In the genomic region with DNA sequence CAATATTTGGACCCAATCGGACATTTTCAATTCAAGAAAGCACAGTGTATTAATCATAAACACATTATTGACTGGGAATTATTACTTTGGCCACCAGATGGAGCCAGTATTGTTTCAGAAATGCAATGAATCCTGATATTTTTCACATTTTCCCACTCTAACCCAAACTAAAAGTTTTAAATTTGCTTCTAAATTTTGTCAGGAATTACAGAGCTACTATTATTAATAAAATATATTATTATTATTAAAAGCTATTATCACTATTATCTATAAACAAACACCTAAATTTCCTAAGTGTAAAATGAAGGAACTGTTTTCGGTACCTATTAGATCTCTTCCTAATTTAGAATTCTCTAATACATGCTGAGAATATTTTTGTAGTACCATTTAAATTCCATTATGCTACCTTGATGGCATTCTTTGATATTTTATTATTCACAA, we compare ENCODE assay signal across 8 cellular contexts.
DNase-seq lines count a peak whose midpoint lies in the region; ATAC-seq lines count a peak whose summit lies in the region.

No MANE protein-coding gene starts in this region.

- H3K9me3 Mint-ChIP-seq in activated T-cell treated with anti-CD3 and anti-CD28 coated beads, Interleukin-2, amount 50 U/mL, for 24 hours: no peaks in the 10 kb centered on the region

- H3K27ac Mint-ChIP-seq in activated T-cell treated with anti-CD3 and anti-CD28 coated beads, Interleukin-2, amount 50 U/mL, for 24 hours: no peak overlapping the region

- peak; percentile 36 for DNase-seq in DMS53 treated with DMSO at 0.1 percent for 48 hours (lab: John Stamatoyannopoulos, UW; ENCODE audit: unreplicated experiment)
- DNase-seq in LHCN-M2 (ENCODE audit: low read depth): peak; percentile 35
- DNase-seq in T47D (ENCODE audit: low read depth in 1 of 2, low spot score in 1 of 2): peak; percentile 23 to 40
- peak; percentile 49 for DNase-seq in myocyte (ENCODE audit: low read depth)
- DNase-seq in iPS-NIHi7 (ENCODE audit: extremely low spot score): no peak
- no peak for DNase-seq in activated T-cell treated with anti-CD3 and anti-CD28 coated beads, Interleukin-2, amount 50 U/mL, for 24 hours

- no peaks in the 10 kb centered on the region for H3K27me3 Mint-ChIP-seq in activated T-cell treated with anti-CD3 and anti-CD28 coated beads, Interleukin-2, amount 50 U/mL, for 24 hours

- H3K4me3 Mint-ChIP-seq in activated T-cell treated with anti-CD3 and anti-CD28 coated beads, Interleukin-2, amount 50 U/mL, for 24 hours: no peak overlapping the region

- H3K36me3 Mint-ChIP-seq in activated T-cell treated with anti-CD3 and anti-CD28 coated beads, Interleukin-2, amount 50 U/mL, for 24 hours (ENCODE audit: low read depth): no peaks in the 10 kb centered on the region

- no peaks in the 10 kb centered on the region for H3K4me1 Mint-ChIP-seq in activated T-cell treated with anti-CD3 and anti-CD28 coated beads, Interleukin-2, amount 50 U/mL, for 24 hours (ENCODE audit: low read depth)

- ATAC-seq in HG03135 (IDR thresholded peaks at IDR 0.05; ENCODE audit: unreplicated experiment) (no peak), HG02610 (IDR thresholded peaks at IDR 0.05; ENCODE audit: unreplicated experiment) (no peak)

- in situ Hi-C loops in T47D (cut with HindIII; ENCODE audit: low pct_unique_long_range_greater_than_20kb, low sequenced_read_pairs): no loop called here

Comparison
In these comparisons a context has a peak if more than half of its experiments do, and no peak if none do; other contexts are left out.
1. DNase-seq: peak in DMS53 treated with DMSO at 0.1 percent for 48 hours (single experiment), LHCN-M2 (single experiment), T47D (2 of 2) and myocyte (single experiment); none in iPS-NIHi7 (single experiment) and activated T-cell treated with anti-CD3 and anti-CD28 coated beads, Interleukin-2, amount 50 U/mL, for 24 hours (single experiment).